Comparison of ENCODE assay signal across 1 cellular context in the genomic region with DNA sequence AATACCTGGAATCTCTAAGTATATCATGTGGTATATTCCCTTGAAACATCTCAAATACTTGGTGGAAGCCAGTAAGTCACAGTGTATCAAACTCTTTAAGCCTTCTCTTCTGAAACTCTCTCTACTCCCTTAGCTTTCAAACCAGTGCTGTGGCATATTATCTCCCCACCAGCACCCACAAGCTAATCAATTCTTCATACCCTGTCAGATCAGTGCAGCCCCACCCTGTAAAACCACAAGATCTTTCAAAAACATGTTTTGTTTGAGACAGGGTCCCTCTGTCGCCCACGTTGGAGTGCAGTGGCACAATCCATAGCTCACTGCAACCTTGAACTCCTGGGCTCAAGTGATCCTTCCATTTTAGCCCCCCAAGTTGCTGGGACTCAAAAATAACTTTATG.
TF ChIP-seq lines count a peak whose summit lies in the region.

No MANE protein-coding gene starts in this region.

TF ChIP-seq in GM23338, 12 proteins besides CTCF, POLR2A, EP300 and RAD21 (continued from another document):
- TF ChIP-seq, protein P1, sequence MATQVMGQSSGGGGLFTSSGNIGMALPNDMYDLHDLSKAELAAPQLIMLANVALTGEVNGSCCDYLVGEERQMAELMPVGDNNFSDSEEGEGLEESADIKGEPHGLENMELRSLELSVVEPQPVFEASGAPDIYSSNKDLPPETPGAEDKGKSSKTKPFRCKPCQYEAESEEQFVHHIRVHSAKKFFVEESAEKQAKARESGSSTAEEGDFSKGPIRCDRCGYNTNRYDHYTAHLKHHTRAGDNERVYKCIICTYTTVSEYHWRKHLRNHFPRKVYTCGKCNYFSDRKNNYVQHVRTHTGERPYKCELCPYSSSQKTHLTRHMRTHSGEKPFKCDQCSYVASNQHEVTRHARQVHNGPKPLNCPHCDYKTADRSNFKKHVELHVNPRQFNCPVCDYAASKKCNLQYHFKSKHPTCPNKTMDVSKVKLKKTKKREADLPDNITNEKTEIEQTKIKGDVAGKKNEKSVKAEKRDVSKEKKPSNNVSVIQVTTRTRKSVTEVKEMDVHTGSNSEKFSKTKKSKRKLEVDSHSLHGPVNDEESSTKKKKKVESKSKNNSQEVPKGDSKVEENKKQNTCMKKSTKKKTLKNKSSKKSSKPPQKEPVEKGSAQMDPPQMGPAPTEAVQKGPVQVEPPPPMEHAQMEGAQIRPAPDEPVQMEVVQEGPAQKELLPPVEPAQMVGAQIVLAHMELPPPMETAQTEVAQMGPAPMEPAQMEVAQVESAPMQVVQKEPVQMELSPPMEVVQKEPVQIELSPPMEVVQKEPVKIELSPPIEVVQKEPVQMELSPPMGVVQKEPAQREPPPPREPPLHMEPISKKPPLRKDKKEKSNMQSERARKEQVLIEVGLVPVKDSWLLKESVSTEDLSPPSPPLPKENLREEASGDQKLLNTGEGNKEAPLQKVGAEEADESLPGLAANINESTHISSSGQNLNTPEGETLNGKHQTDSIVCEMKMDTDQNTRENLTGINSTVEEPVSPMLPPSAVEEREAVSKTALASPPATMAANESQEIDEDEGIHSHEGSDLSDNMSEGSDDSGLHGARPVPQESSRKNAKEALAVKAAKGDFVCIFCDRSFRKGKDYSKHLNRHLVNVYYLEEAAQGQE (IDR thresholded peaks at IDR 0.05; ENCODE audit: unreplicated experiment): no peak
- TF ChIP-seq EZH2phosphoT487 (IDR thresholded peaks at IDR 0.05; ENCODE audit: unreplicated experiment) (no peak), EZH2 (IDR thresholded peaks at IDR 0.05; ENCODE audit: low read depth, unreplicated experiment) (no peak), ZNF114 (CRISPR knock-in tag; IDR thresholded peaks at IDR 0.05) (no peak), CREB1 (CRISPR knock-in tag; IDR thresholded peaks at IDR 0.05; ENCODE audit: low read depth) (no peak), ZNF331 (CRISPR knock-in tag; IDR thresholded peaks at IDR 0.05; ENCODE audit: low read depth) (no peak), JUNB (IDR thresholded peaks at IDR 0.05; ENCODE audit: unreplicated experiment) (no peak), STAT1 (IDR thresholded peaks at IDR 0.05; ENCODE audit: unreplicated experiment) (no peak), POLR2AphosphoS5 (IDR thresholded peaks at IDR 0.05; ENCODE audit: low read depth) (no peak)
- TF ChIP-seq, protein P2, sequence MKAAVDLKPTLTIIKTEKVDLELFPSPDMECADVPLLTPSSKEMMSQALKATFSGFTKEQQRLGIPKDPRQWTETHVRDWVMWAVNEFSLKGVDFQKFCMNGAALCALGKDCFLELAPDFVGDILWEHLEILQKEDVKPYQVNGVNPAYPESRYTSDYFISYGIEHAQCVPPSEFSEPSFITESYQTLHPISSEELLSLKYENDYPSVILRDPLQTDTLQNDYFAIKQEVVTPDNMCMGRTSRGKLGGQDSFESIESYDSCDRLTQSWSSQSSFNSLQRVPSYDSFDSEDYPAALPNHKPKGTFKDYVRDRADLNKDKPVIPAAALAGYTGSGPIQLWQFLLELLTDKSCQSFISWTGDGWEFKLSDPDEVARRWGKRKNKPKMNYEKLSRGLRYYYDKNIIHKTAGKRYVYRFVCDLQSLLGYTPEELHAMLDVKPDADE (IDR thresholded peaks at IDR 0.05): no peak
